In the genomic region with DNA sequence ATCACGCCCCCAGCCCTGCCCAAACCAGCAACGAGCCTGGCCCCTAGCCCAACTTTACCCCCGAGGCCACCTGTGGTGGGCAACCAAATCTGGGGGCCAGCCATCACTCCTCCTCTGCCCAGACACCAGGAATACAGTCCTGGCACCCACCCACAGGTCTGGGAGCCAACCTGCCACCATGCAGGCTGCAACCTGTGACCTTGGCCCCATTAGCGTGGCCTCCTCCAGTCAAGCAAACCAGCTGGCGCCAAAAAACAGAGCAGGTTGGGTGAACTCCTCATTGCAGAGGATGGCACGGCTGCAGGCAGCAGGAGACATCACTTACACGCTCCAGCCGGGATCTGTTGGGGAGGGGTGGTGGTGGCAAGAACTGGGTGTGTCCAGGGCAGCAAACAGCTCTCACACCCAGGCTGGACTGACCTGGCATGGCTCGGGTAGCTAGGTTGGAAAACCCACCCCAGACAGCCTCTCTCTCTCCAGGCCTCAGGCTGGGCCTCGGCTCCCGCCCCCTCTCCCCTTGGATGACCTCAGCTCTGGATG, we compare ENCODE assay signal across 15 cellular contexts.
"Had no signal": no experiment of that assay in that cellular context is flagged by ENCODE, and none has a peak within 500 bp of the region (broad histone marks: within the 10 kb centered on the region; RNA-seq: fewer than 3 reads in every experiment).

No MANE protein-coding gene starts in this region.

- H3K36me3 ChIP-seq: breast epithelium, lower lobe of right lung, tibial nerve, WERI-Rb-1 had no signal

- H3K9me3 ChIP-seq: breast epithelium, lower lobe of right lung, tibial nerve had no signal

- ATAC-seq: activated T-cell treated with anti-CD3 and anti-CD28 coated beads, Interleukin-2, amount 50 U/mL, for 72 hours; lower lobe of right lung had no signal

- H3K4me3 ChIP-seq: breast epithelium, lower lobe of right lung, skin epidermis, tibial nerve had no signal

- H3K36me3 Mint-ChIP-seq: activated naive CD8-positive, alpha-beta T cell treated with anti-CD3 and anti-CD28 coated beads for 36 hours had no signal

- H3K27me3 ChIP-seq: breast epithelium had no signal

- H3K27ac Mint-ChIP-seq: activated CD4-positive, alpha-beta T cell treated with anti-CD3 and anti-CD28 coated beads for 36 hours; activated CD8-positive, alpha-beta T cell treated with anti-CD3 and anti-CD28 coated beads for 36 hours; activated naive CD8-positive, alpha-beta T cell treated with anti-CD3 and anti-CD28 coated beads for 36 hours; activated T-cell treated with anti-CD3 and anti-CD28 coated beads, Interleukin-2, amount 50 U/mL, for 72 hours had no signal

- H3K27ac ChIP-seq: lower lobe of right lung, skin epidermis, tibial nerve, WERI-Rb-1 had no signal

- H3K9me3 Mint-ChIP-seq: activated CD8-positive, alpha-beta T cell treated with anti-CD3 and anti-CD28 coated beads for 36 hours; activated naive CD8-positive, alpha-beta T cell treated with anti-CD3 and anti-CD28 coated beads for 36 hours; activated T-cell treated with anti-CD3 and anti-CD28 coated beads, Interleukin-2, amount 50 U/mL, for 72 hours had no signal

- H3K4me3 Mint-ChIP-seq: activated CD4-positive, alpha-beta T cell treated with anti-CD3 and anti-CD28 coated beads for 36 hours; activated CD8-positive, alpha-beta T cell treated with anti-CD3 and anti-CD28 coated beads for 36 hours; activated naive CD8-positive, alpha-beta T cell treated with anti-CD3 and anti-CD28 coated beads for 36 hours; activated T-cell treated with anti-CD3 and anti-CD28 coated beads, Interleukin-2, amount 50 U/mL, for 72 hours had no signal

- DNase-seq: activated CD8-positive, alpha-beta memory T cell treated with anti-CD3 and anti-CD28 coated beads, Interleukin-2, amount 50 U/mL, for 4 hours; activated gamma-delta T cell treated with Interleukin-2 at 50 U/mL for 16 hours; activated naive CD8-positive, alpha-beta T cell treated with anti-CD3 and anti-CD28 coated beads for 36 hours; activated T-cell treated with anti-CD3 and anti-CD28 coated beads, Interleukin-2, amount 50 U/mL, for 72 hours; glutamatergic neuron; lower lobe of right lung; midbrain; naive B cell; posterior cingulate gyrus; WERI-Rb-1 had no signal

- H3K27me3 Mint-ChIP-seq: activated CD4-positive, alpha-beta T cell treated with anti-CD3 and anti-CD28 coated beads for 36 hours; activated CD8-positive, alpha-beta T cell treated with anti-CD3 and anti-CD28 coated beads for 36 hours; activated naive CD8-positive, alpha-beta T cell treated with anti-CD3 and anti-CD28 coated beads for 36 hours had no signal

- H3K4me1 ChIP-seq: breast epithelium, lower lobe of right lung had no signal
